Comparison of ENCODE assay signal across 24 cellular contexts in the genomic region with DNA sequence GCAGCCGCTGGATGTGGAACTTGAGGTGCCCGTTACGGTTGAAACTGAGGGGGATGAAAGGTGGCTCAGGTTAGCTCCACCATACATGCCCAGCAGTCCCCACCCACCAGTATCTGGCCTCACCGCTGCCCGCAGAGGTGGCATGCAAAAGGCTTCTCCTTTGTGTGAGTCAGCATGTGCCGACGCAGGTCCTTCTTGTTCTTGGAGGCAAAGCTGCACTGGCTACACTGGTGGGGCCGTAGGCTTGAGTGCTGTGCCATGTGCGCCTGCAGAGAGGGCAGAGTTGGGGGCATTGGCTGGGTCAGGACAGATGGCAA. TPM values are rescaled to one million over a fixed set of nuclear protein-coding genes. Genes with fewer than 3 reads are reported as not detected.
DNase-seq lines count a peak whose midpoint lies in the region; ATAC-seq and TF ChIP-seq lines count a peak whose summit lies in the region.
"Had no signal": no experiment of that assay in that cellular context is flagged by ENCODE, and none has a peak within 500 bp of the region (broad histone marks: within the 10 kb centered on the region; RNA-seq: fewer than 3 reads in every experiment).

No MANE protein-coding gene starts in this region.

- DNase-seq in left ventricle myocardium superior, result peak; percentile 22
- no peak for DNase-seq in right atrium auricular region (ENCODE audit: low spot score)
- peak; percentile 79 for DNase-seq in RWPE2 (ENCODE audit: low spot score)
- no peak for DNase-seq in endothelial cell (ENCODE audit: low spot score)
- DNase-seq: activated CD4-positive, alpha-beta memory T cell treated with anti-CD3 and anti-CD28 coated beads, Interleukin-2, amount 10 ng/mL, durations not matched to agents 7 days and 5 days; activated gamma-delta T cell; activated naive CD8-positive, alpha-beta T cell treated with anti-CD3 and anti-CD28 coated beads, Interleukin-2, amount 10 ng/mL, durations not matched to agents 7 days and 5 days; effector CD4-positive, alpha-beta T cell; NCI-H1092; NCI-H1694 treated with DMSO at 0.1 percent for 48 hours; NCI-H2171 treated with DMSO at 0.1 percent for 48 hours; NCI-H526; Peyer's patch; sigmoid colon; SJCRH30; stimulated activated CD4-positive, alpha-beta T cell treated with anti-CD3 and anti-CD28 coated beads, Interleukin-4, amount 100 ng/mL, for 24 hours; stimulated activated naive CD4-positive, alpha-beta T cell; T-helper 1 cell had no signal

- H3K36me3 Mint-ChIP-seq in endothelial cell (ENCODE audit: low read depth, unreplicated experiment), result peaks cover 35% of the 10 kb centered on the region

- no peaks in the 10 kb centered on the region for H3K4me1 Mint-ChIP-seq in endothelial cell (ENCODE audit: unreplicated experiment)

- H3K27me3 Mint-ChIP-seq in endothelial cell (ENCODE audit: unreplicated experiment), result peaks cover 12% of the 10 kb centered on the region
- H3K27me3 Mint-ChIP-seq: activated CD4-positive, alpha-beta memory T cell treated with anti-CD3 and anti-CD28 coated beads, Interleukin-2, amount 10 ng/mL, durations not matched to agents 7 days and 5 days; activated naive CD8-positive, alpha-beta T cell treated with anti-CD3 and anti-CD28 coated beads, Interleukin-2, amount 10 ng/mL, durations not matched to agents 7 days and 5 days had no signal

- no peaks in the 10 kb centered on the region for H3K9me3 Mint-ChIP-seq in endothelial cell (ENCODE audit: unreplicated experiment)
- H3K9me3 Mint-ChIP-seq: activated CD4-positive, alpha-beta memory T cell treated with anti-CD3 and anti-CD28 coated beads, Interleukin-2, amount 10 ng/mL, durations not matched to agents 7 days and 5 days; activated naive CD8-positive, alpha-beta T cell treated with anti-CD3 and anti-CD28 coated beads, Interleukin-2, amount 10 ng/mL, durations not matched to agents 7 days and 5 days had no signal

- H3K27ac Mint-ChIP-seq in endothelial cell (ENCODE audit: unreplicated experiment), result peak overlapping the region; percentile 67
- H3K27ac Mint-ChIP-seq: activated CD4-positive, alpha-beta memory T cell treated with anti-CD3 and anti-CD28 coated beads, Interleukin-2, amount 10 ng/mL, durations not matched to agents 7 days and 5 days had no signal

- ATAC-seq in left ventricle myocardium superior (no peak), RWPE2 (ENCODE audit: low read depth) (no peak), GM19351 (IDR thresholded peaks at IDR 0.05; ENCODE audit: unreplicated experiment) (no peak), GM21367 (IDR thresholded peaks at IDR 0.05; ENCODE audit: unreplicated experiment) (no peak)
- no peak for ATAC-seq in activated CD4-positive, CD25-positive, alpha-beta regulatory T cell treated with anti-CD3 and anti-CD28 coated beads, Interleukin-2, amount 50 U/mL, for 24 hours

- H3K36me3 ChIP-seq in right atrium auricular region, result peaks cover 85% of the 10 kb centered on the region
- H3K36me3 ChIP-seq in RWPE2 (ENCODE audit: low read depth), result peaks cover 92% of the 10 kb centered on the region

- H3K27ac ChIP-seq in right atrium auricular region (no peak overlapping the region), RWPE2 (ENCODE audit: poor library complexity, severe bottlenecking) (no peak overlapping the region)
- H3K27ac ChIP-seq: C4-2B, sigmoid colon, suprapubic skin had no signal

- H3K4me3 ChIP-seq in right atrium auricular region (no peak overlapping the region), RWPE2 (ENCODE audit: severe bottlenecking) (no peak overlapping the region)
- H3K4me3 ChIP-seq: Peyer's patch, sigmoid colon, SJCRH30, suprapubic skin had no signal

- intact Hi-C loops in left ventricle myocardium superior (cut with micrococcal nuclease), result no loop called here

- no peaks in the 10 kb centered on the region for H3K27me3 ChIP-seq in right atrium auricular region
- H3K27me3 ChIP-seq in RWPE2 (ENCODE audit: insufficient read depth, poor library complexity, severe bottlenecking), result no peaks in the 10 kb centered on the region
- H3K27me3 ChIP-seq: Peyer's patch, sigmoid colon, SJCRH30, suprapubic skin had no signal

- H3K4me3 Mint-ChIP-seq in endothelial cell (ENCODE audit: unreplicated experiment), result no peak overlapping the region
- H3K4me3 Mint-ChIP-seq: activated CD4-positive, alpha-beta memory T cell treated with anti-CD3 and anti-CD28 coated beads, Interleukin-2, amount 10 ng/mL, durations not matched to agents 7 days and 5 days; activated naive CD8-positive, alpha-beta T cell treated with anti-CD3 and anti-CD28 coated beads, Interleukin-2, amount 10 ng/mL, durations not matched to agents 7 days and 5 days had no signal

- H3K4me1 ChIP-seq in right atrium auricular region, result peaks cover 0 to 10% of the 10 kb centered on the region in 2 donors
- H3K4me1 ChIP-seq in RWPE2 (ENCODE audit: insufficient read depth, poor library complexity, severe bottlenecking), result no peaks in the 10 kb centered on the region
- H3K4me1 ChIP-seq: sigmoid colon had no signal

- H3K9me3 ChIP-seq in right atrium auricular region (no peaks in the 10 kb centered on the region), RWPE2 (ENCODE audit: severe bottlenecking) (no peaks in the 10 kb centered on the region)
- H3K9me3 ChIP-seq: Peyer's patch, sigmoid colon, SJCRH30, suprapubic skin had no signal

- TF ChIP-seq CTCF in right atrium auricular region (IDR thresholded peaks at IDR 0.05) (no peak), RWPE2 (IDR thresholded peaks at IDR 0.05; ENCODE audit: poor library complexity, severe bottlenecking) (no peak), endothelial cell (IDR thresholded peaks at IDR 0.05; ENCODE audit: unreplicated experiment) (no peak)

RNA-seq across cellular contexts. Expression of a gene that starts 15.8 kb away (rescaled TPM):
- total RNA-seq in left ventricle myocardium superior (26.2 TPM), right atrium auricular region (10 to 100 TPM; 21.1 to 39.8 TPM), endothelial cell (ENCODE audit: unreplicated experiment) (34.8 TPM)

RNA-seq across cellular contexts. Expression of a gene that starts 21.7 kb away (rescaled TPM):
- total RNA-seq in left ventricle myocardium superior, result 10.0 TPM
- total RNA-seq in right atrium auricular region, result 10 to 100 TPM in 1 of 2 donors, 1 to 10 TPM in 1; 6.6 to 12.1 TPM
- total RNA-seq in endothelial cell (ENCODE audit: unreplicated experiment), result 22.9 TPM

RNA-seq across cellular contexts. Expression of a gene that starts 38.3 kb away (rescaled TPM):
- total RNA-seq in left ventricle myocardium superior (97.7 TPM), right atrium auricular region (100 to 1,000 TPM in 1 of 2 donors, 10 to 100 TPM in 1; 53.6 to 221 TPM), endothelial cell (ENCODE audit: unreplicated experiment) (41.3 TPM)

RNA-seq across cellular contexts. Expression of a gene that starts 58.4 kb away (rescaled TPM):
- total RNA-seq in left ventricle myocardium superior (0.64 TPM), right atrium auricular region (1 to 10 TPM in 1 of 2 donors, under 1 TPM in 1; 0.82 to 1.8 TPM), endothelial cell (ENCODE audit: unreplicated experiment) (9.7 TPM)
- total RNA-seq: cerebellum had no signal

RNA-seq across cellular contexts. Expression of a gene that starts 59.2 kb away (rescaled TPM):
- total RNA-seq in left ventricle myocardium superior, result 123 TPM
- total RNA-seq in right atrium auricular region, result 100 to 1,000 TPM in 1 of 2 donors, 10 to 100 TPM in 1; 83.8 to 116 TPM
- total RNA-seq in endothelial cell (ENCODE audit: unreplicated experiment), result 62.7 TPM

Comparison
In these comparisons a context has a peak if more than half of its experiments do, and no peak if none do; other contexts are left out.
1. DNase-seq: peak in left ventricle myocardium superior (single experiment) and RWPE2 (single experiment); none in right atrium auricular region (single experiment) and endothelial cell (single experiment).